ENCODE assay signal across 8 cellular contexts in the genomic region with DNA sequence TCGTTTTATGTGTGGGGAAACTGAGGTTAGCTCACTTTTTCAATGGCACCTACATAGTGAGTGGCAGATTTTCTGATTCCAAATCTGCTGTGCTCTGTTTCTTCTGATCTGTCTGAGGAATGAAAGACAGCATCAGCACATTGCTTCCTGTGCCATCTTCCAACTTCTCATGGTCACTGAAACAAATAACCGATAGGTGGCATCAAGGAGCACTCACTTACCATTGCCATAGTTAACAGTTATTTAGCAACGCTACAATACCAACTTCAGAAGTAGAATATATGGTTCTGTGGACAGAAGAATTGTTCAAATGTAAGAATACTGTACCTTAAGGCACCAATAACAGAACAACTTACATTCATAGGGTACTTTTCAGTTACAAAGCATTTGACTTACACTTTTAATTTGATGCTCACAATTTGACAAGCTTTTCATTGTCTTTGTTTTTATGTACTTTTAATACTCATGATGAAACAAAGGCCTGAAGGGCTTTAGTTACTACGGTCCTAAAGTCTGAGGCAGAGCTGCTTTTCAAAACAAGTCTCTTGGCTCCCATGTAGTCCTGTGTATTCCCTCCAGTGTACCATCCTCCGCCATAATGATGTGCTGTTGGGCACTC.
A peak's percentile ranks its signal among the peaks of the same experiment; 100 is the strongest.
DNase-seq lines count a peak whose midpoint lies in the region; ATAC-seq, FAIRE-seq and TF ChIP-seq lines count a peak whose summit lies in the region.

No MANE protein-coding gene starts in this region.

- peak; percentile 58 for TF ChIP-seq CTCF in AG09319 (IDR thresholded peaks at IDR 0.05; ENCODE audit: low read depth, low read length)
- TF ChIP-seq CTCF in tibial nerve (IDR thresholded peaks at IDR 0.05): peak; percentile 29 to 58 (median 51)

- no peak for TF ChIP-seq POLR2A in tibial nerve (IDR thresholded peaks at IDR 0.05)

- 61 to 68% methylated on average over 5 of the region's 5 CpGs for WGBS in tibial nerve, 2 donors

- no peak overlapping the region for H3K4me3 ChIP-seq in tibial nerve

- H3K36me3 ChIP-seq in tibial nerve: no peaks in the 10 kb centered on the region

- ATAC-seq in GM18867 (IDR thresholded peaks at IDR 0.05; ENCODE audit: unreplicated experiment): peak; percentile 64

- no peaks in the 10 kb centered on the region for H3K27me3 ChIP-seq in tibial nerve

- no peak for FAIRE-seq in HTR-8/SVneo (lab: Jason Lieb, UNC)

- peaks cover 0 to 19% (median 0%) of the 10 kb centered on the region in 4 donors for H3K4me1 ChIP-seq in tibial nerve

- DNase-seq in AG09319 (ENCODE audit: extremely low read depth, low read depth) (no peak), HTR-8/SVneo (ENCODE audit: insufficient read length, low spot score) (peak; percentile 21), amniotic epithelial cell (ENCODE audit: low read depth) (peak; percentile 53), iPS DF 4.7 (ENCODE audit: extremely low read depth, low spot score) (peak; percentile 53), tibial nerve (ENCODE audit: low spot score in 2 of 2) (peak in 1 of 2 donors; percentile 69), DMS153 treated with DMSO at 0.1 percent for 48 hours (lab: John Stamatoyannopoulos, UW; ENCODE audit: unreplicated experiment) (no peak), T1000 (lab: John Stamatoyannopoulos, UW) (no peak)

- TF ChIP-seq EP300 in tibial nerve (IDR thresholded peaks at IDR 0.05): no peak

- no peak overlapping the region for H3K27ac ChIP-seq in tibial nerve

- peaks cover 0 to 5% (median 0%) of the 10 kb centered on the region in 4 donors for H3K9me3 ChIP-seq in tibial nerve

Comparison
In these comparisons a context has a peak if more than half of its experiments do, and no peak if none do; other contexts are left out.
1. DNase-seq: peak in HTR-8/SVneo (single experiment), amniotic epithelial cell (single experiment) and iPS DF 4.7 (single experiment); none in AG09319 (single experiment), DMS153 treated with DMSO at 0.1 percent for 48 hours (single experiment) and T1000 (single experiment).